22 cellular contexts compared by ENCODE assay signal in genomic region chr16:27224741-27225300, GRCh38. TPM values are rescaled to one million over a fixed set of nuclear protein-coding genes. Genes with fewer than 3 reads are reported as not detected.
DNase-seq lines count a peak whose midpoint lies in the region; ATAC-seq, FAIRE-seq and TF ChIP-seq lines count a peak whose summit lies in the region.
"Had no signal": no experiment of that assay in that cellular context is flagged by ENCODE, and none has a peak within 500 bp of the region (broad histone marks: within the 10 kb centered on the region; RNA-seq: fewer than 3 reads in every experiment).

No MANE protein-coding gene starts in this region.

- H3K27ac Mint-ChIP-seq in CD4-positive, alpha-beta memory T cell = peak overlapping the region in 6 of 7 donors; percentile 7 to 83 (median 48)
- H3K27ac Mint-ChIP-seq in progenitor cell of endocrine pancreas = no peak overlapping the region

- H4K5ac ChIP-seq in IMR-90 (ENCODE audit: low read depth, low read length) = no peak overlapping the region

- no peak overlapping the region for H2BK12ac ChIP-seq in trophoblast cell (ENCODE audit: low read length)

- TF ChIP-seq EP300 in K562 (IDR thresholded peaks at IDR 0.05; ENCODE audit: low read length) = no peak

- H3K27me3 ChIP-seq in CD4-positive, alpha-beta memory T cell (ENCODE audit: insufficient read depth, low read length) = no peaks in the 10 kb centered on the region
- no peaks in the 10 kb centered on the region for H3K27me3 ChIP-seq in IMR-90 (ENCODE audit: control insufficient read depth, insufficient read depth, low read length)
- no peaks in the 10 kb centered on the region for H3K27me3 ChIP-seq in K562 (ENCODE audit: control insufficient read depth in 2 of 2, insufficient read depth in 2 of 2, low read length in 2 of 2)
- no peaks in the 10 kb centered on the region for H3K27me3 ChIP-seq in trophoblast cell (ENCODE audit: insufficient read depth, low read length)
- H3K27me3 ChIP-seq in tibial artery = no peaks in the 10 kb centered on the region
- H3K27me3 ChIP-seq: tibial nerve had no signal

- H4K8ac ChIP-seq in IMR-90 (ENCODE audit: low read depth in 2 of 2, low read length in 2 of 2) (no peak overlapping the region; a peak in 1 of 4 replicates), trophoblast cell (ENCODE audit: low read depth, low read length) (no peak overlapping the region)

- H3K4me3 Mint-ChIP-seq in CD4-positive, alpha-beta memory T cell = no peak overlapping the region
- no peak overlapping the region for H3K4me3 Mint-ChIP-seq in progenitor cell of endocrine pancreas (ENCODE audit: low read depth)

- no peak for TF ChIP-seq RAD21 in IMR-90 (IDR thresholded peaks at IDR 0.05; ENCODE audit: low read length)
- TF ChIP-seq RAD21 in K562 (CRISPR knock-in tag; conservative IDR thresholded peaks at IDR 0.05 in 1 of 2, IDR thresholded peaks at IDR 0.05 in 1 of 2) = no peak

- H2AK5ac ChIP-seq in IMR-90 (ENCODE audit: low read depth, low read length) (peak overlapping the region; percentile 72), trophoblast cell (ENCODE audit: low read length) (no peak overlapping the region)

- no peak overlapping the region for H3K9ac ChIP-seq in IMR-90 (ENCODE audit: low read depth, low read length)
- 0 out of 4 replicates have a peak overlapping the region, but pooled peaks of 1 of the 2 experiments have one; percentile 4 for H3K9ac ChIP-seq in K562 (ENCODE audit: insufficient read depth in 1 of 2, low read depth in 2 of 2, low read length in 2 of 2)
- H3K9ac ChIP-seq in trophoblast cell (ENCODE audit: low read length) = no peak overlapping the region

- H2BK5ac ChIP-seq in IMR-90 (ENCODE audit: low read depth, low read length, poor library complexity, severe bottlenecking) (no peak overlapping the region), trophoblast cell (ENCODE audit: low read depth, low read length, poor library complexity) (no peak overlapping the region)

- peak overlapping the region; percentile 1 for H2AK9ac ChIP-seq in IMR-90 (replicated peaks; ENCODE audit: low read depth, low read length, poor library complexity)

- dilution Hi-C loops in IMR-90 (cut with HindIII; ENCODE audit: low sequenced_read_pairs, unreplicated experiment) = no loop called here

- H3K79me1 ChIP-seq in IMR-90 (ENCODE audit: low read depth in 1 of 2, low read length in 2 of 2) = peaks cover 0 to 18% of the 10 kb centered on the region in 2 experiments; a peak in 2 of 4 replicates
- H3K79me1 ChIP-seq in trophoblast cell (ENCODE audit: low read length) = peaks cover 9% of the 10 kb centered on the region

- WGBS in IMR-90 (ENCODE audit: extremely low coverage in 2 of 2, insufficient read length in 1 of 2), 2 experiments = 81% methylated on average over 13 of the region's 19 CpGs; no CpG with 5 or more reads in 1 of the 2 experiments
- WGBS in K562 (ENCODE audit: insufficient coverage, low coverage, missing lambda C conversion rate) = 63% methylated on average over 15 of the region's 19 CpGs
- no CpG with 5 or more reads among the region's 19 CpGs for WGBS in trophoblast cell (ENCODE audit: extremely low coverage, insufficient coverage, insufficient read length)

- no peak overlapping the region for H4K12ac ChIP-seq in trophoblast cell (ENCODE audit: low read depth, low read length)

- H3K4me3 ChIP-seq in CD4-positive, alpha-beta memory T cell (ENCODE audit: low read length in 2 of 2) = no peak overlapping the region
- no peak overlapping the region for H3K4me3 ChIP-seq in IMR-90 (ENCODE audit: insufficient read depth, low read depth, low read length)
- H3K4me3 ChIP-seq in K562 = no peak overlapping the region
- H3K4me3 ChIP-seq in trophoblast cell (ENCODE audit: low read depth, low read length) = no peak overlapping the region
- no peak overlapping the region for H3K4me3 ChIP-seq in tibial artery
- H3K4me3 ChIP-seq: left ventricle myocardium inferior, PC-9, smooth muscle cell, tibial nerve had no signal

- peak overlapping the region; percentile 44; the same call in 1 of the 2 replicates for H3K4ac ChIP-seq in IMR-90 (ENCODE audit: low read depth, low read length)
- H3K4ac ChIP-seq in trophoblast cell (ENCODE audit: low read depth, low read length) = no peak overlapping the region

- FAIRE-seq in K562 (lab: Jason Lieb, UNC) = no peak
- FAIRE-seq: H54 had no signal

- in situ Hi-C loops in IMR-90 (cut with MboI; ENCODE audit: low sequenced_read_pairs) = no loop called here
- in situ Hi-C loops in K562 (cut with MboI) = no loop called here

- H4K20me1 ChIP-seq in IMR-90 (ENCODE audit: insufficient read depth, low read length) (no peaks in the 10 kb centered on the region; the same call in 1 of the 2 replicates), K562 (replicated peaks; ENCODE audit: control insufficient read depth, insufficient read depth, low read length) (no peaks in the 10 kb centered on the region)

- no TSS peak for BruUV-seq in IMR-90 (replicated peaks; lab: Mats Ljungman, UMichigan)
- BruUV-seq in K562 (replicated peaks; lab: Mats Ljungman, UMichigan) = no TSS peak

- no peak overlapping the region for H3K27ac ChIP-seq in CD4-positive, alpha-beta memory T cell (ENCODE audit: low read depth, low read length)
- H3K27ac ChIP-seq in IMR-90 (ENCODE audit: insufficient read depth, low read length) (no peak overlapping the region), K562 (ENCODE audit: extremely low read depth, low read depth, low read length) (no peak overlapping the region), trophoblast cell (ENCODE audit: low read depth, low read length) (no peak overlapping the region), tibial artery (no peak overlapping the region)
- H3K27ac ChIP-seq: left ventricle myocardium inferior, PC-9 had no signal

- peak overlapping the region; percentile 46; the same call in 1 of the 2 replicates for H2BK120ac ChIP-seq in IMR-90 (ENCODE audit: low read depth, low read length)
- no peak overlapping the region for H2BK120ac ChIP-seq in trophoblast cell (ENCODE audit: insufficient read depth, low read length, poor library complexity)

- CTCF ChIA-PET in CD4-positive, alpha-beta memory T cell (lab: Charles Lee; ENCODE audit: partially characterized antibody) = interaction anchor here (1.0 to 7.2 kb wide), 7 partner anchors 10 to 142 kb away, joined by 3 to 28 read pairs (median 6); no protein-coding TSS in a partner anchor
- CTCF ChIA-PET in IMR-90 (lab: Yijun Ruan, JAX) (interaction anchor here (0.8 kb wide), 1 partner anchor 143 kb away, joined by 4 read pairs; no protein-coding TSS in a partner anchor), K562 (lab: Yijun Ruan, JAX; ENCODE audit: low intra/inter-chr PET ratio) (no interaction called here)

- peaks cover 12% of the 10 kb centered on the region for H3K4me1 ChIP-seq in CD4-positive, alpha-beta memory T cell (ENCODE audit: insufficient read depth, low read length)
- H3K4me1 ChIP-seq in IMR-90 (ENCODE audit: control insufficient read depth, insufficient read depth, low read length) (peaks cover 23% of the 10 kb centered on the region), K562 (replicated peaks in 1 of 2; ENCODE audit: control insufficient read depth in 2 of 2, insufficient read depth in 2 of 2, low read length in 2 of 2) (peaks cover 0 to 29% of the 10 kb centered on the region in 2 experiments; a peak in 3 of 5 replicates), trophoblast cell (ENCODE audit: control insufficient read depth in 1 of 2, insufficient read depth in 2 of 2, low read length in 2 of 2) (peaks cover 10 to 13% of the 10 kb centered on the region in 2 experiments), tibial artery (no peaks in the 10 kb centered on the region)

- peaks cover 5 to 24% of the 10 kb centered on the region in 2 donors for H3K36me3 Mint-ChIP-seq in CD4-positive, alpha-beta memory T cell
- peaks cover 1% of the 10 kb centered on the region for H3K36me3 Mint-ChIP-seq in progenitor cell of endocrine pancreas (ENCODE audit: insufficient read depth)

- no peaks in the 10 kb centered on the region for H3K79me2 ChIP-seq in K562 (ENCODE audit: control insufficient read depth, insufficient read depth, low read length)
- no peaks in the 10 kb centered on the region for H3K79me2 ChIP-seq in trophoblast cell (ENCODE audit: control insufficient read depth, insufficient read depth, low read length, poor library complexity)

- H3K27me3 Mint-ChIP-seq in CD4-positive, alpha-beta memory T cell = no peaks in the 10 kb centered on the region
- H3K27me3 Mint-ChIP-seq in progenitor cell of endocrine pancreas = no peaks in the 10 kb centered on the region

- H3K9me3 Mint-ChIP-seq in CD4-positive, alpha-beta memory T cell = no peaks in the 10 kb centered on the region
- no peaks in the 10 kb centered on the region for H3K9me3 Mint-ChIP-seq in progenitor cell of endocrine pancreas (ENCODE audit: low read depth)

- H3K9me1 ChIP-seq in IMR-90 (ENCODE audit: insufficient read depth, low read length) (peaks cover 20% of the 10 kb centered on the region), K562 (ENCODE audit: control insufficient read depth, insufficient read depth, low read length) (no peaks in the 10 kb centered on the region)

- no peak overlapping the region; the same call in 1 of the 2 replicates for H3K18ac ChIP-seq in IMR-90 (ENCODE audit: low read depth, low read length)
- H3K18ac ChIP-seq in trophoblast cell (ENCODE audit: low read length) = no peak overlapping the region

- H3K14ac ChIP-seq in IMR-90 (replicated peaks; ENCODE audit: low read depth, low read length) (no peak overlapping the region), trophoblast cell (ENCODE audit: low read length) (peak overlapping the region; percentile 5)

- H2AFZ ChIP-seq in IMR-90 (replicated peaks; ENCODE audit: low read length, poor library complexity) = no peak overlapping the region
- no peak overlapping the region for H2AFZ ChIP-seq in K562 (ENCODE audit: low read depth, low read length)
- H2AFZ ChIP-seq in trophoblast cell (ENCODE audit: insufficient read depth, low read length, poor library complexity) = no peak overlapping the region
- H2AFZ ChIP-seq: PC-9 had no signal

- H3K56ac ChIP-seq in IMR-90 (ENCODE audit: extremely low read depth, insufficient read depth, low read length) = no peak overlapping the region

- H2BK20ac ChIP-seq in IMR-90 (ENCODE audit: low read depth, low read length) = no peak overlapping the region

- peaks cover 11% of the 10 kb centered on the region for H3K36me3 ChIP-seq in CD4-positive, alpha-beta memory T cell (ENCODE audit: insufficient read depth, low read length)
- H3K36me3 ChIP-seq in IMR-90 (ENCODE audit: control insufficient read depth, insufficient read depth, low read length) (peaks cover 27% of the 10 kb centered on the region), K562 (ENCODE audit: control insufficient read depth, insufficient read depth, low read length) (peaks cover 3% of the 10 kb centered on the region; the same call in 1 of the 3 replicates), trophoblast cell (ENCODE audit: control insufficient read depth in 1 of 2, insufficient read depth in 2 of 2, low read length in 2 of 2) (peaks cover 0 to 5% of the 10 kb centered on the region in 2 experiments), tibial artery (peaks cover 11 to 68% (median 21%) of the 10 kb centered on the region in 3 donors)

- TF ChIP-seq CTCF in IMR-90 (conservative IDR thresholded peaks at IDR 0.05; ENCODE audit: low read depth, low read length) (no peak), K562 (IDR thresholded peaks at IDR 0.05 in 2 of 3, conservative IDR thresholded peaks at IDR 0.05 in 1 of 3; ENCODE audit: insufficient read depth in 2 of 3, low read depth in 1 of 3, low read length in 3 of 3) (no peak), tibial artery (IDR thresholded peaks at IDR 0.05) (no peak), progenitor cell of endocrine pancreas (IDR thresholded peaks at IDR 0.05; ENCODE audit: unreplicated experiment) (no peak)

- H2BK15ac ChIP-seq in IMR-90 (ENCODE audit: low read depth, low read length) = no peak overlapping the region; the same call in 2 of the 3 replicates

- peaks cover 10 to 35% (median 21%) of the 10 kb centered on the region in 4 donors for H3K4me1 Mint-ChIP-seq in CD4-positive, alpha-beta memory T cell
- H3K4me1 Mint-ChIP-seq in progenitor cell of endocrine pancreas (ENCODE audit: low read depth) = peaks cover 4% of the 10 kb centered on the region

- TF ChIP-seq POLR2A in IMR-90 (IDR thresholded peaks at IDR 0.05; ENCODE audit: low read depth, low read length) (no peak), K562 (conservative IDR thresholded peaks at IDR 0.05) (no peak)

- H4K91ac ChIP-seq in IMR-90 (ENCODE audit: insufficient read depth, low read depth, low read length) = peak overlapping the region; percentile 56; the same call in 1 of the 2 replicates
- no peak overlapping the region for H4K91ac ChIP-seq in trophoblast cell (ENCODE audit: low read depth, low read length)

- H3K4me2 ChIP-seq in IMR-90 (ENCODE audit: low read depth, low read length) = no peak overlapping the region
- H3K4me2 ChIP-seq in K562 (ENCODE audit: insufficient read depth, low read length) = no peak overlapping the region
- H3K4me2 ChIP-seq in trophoblast cell (ENCODE audit: low read length) = no peak overlapping the region
- H3K4me2 ChIP-seq: PC-9, smooth muscle cell had no signal

- ATAC-seq in IMR-90 (ENCODE audit: low read depth) (no peak), K562 (no peak), GM18511 (IDR thresholded peaks at IDR 0.05; ENCODE audit: unreplicated experiment) (no peak)

- DNase-seq in CD4-positive, alpha-beta memory T cell = no peak
- no peak for DNase-seq in IMR-90
- DNase-seq in K562 (ENCODE audit: extremely low read depth in 1 of 4, low spot score in 3 of 4) = no peak
- DNase-seq in trophoblast cell = no peak
- DNase-seq in tibial artery = no peak
- DNase-seq in progenitor cell of endocrine pancreas (ENCODE audit: low spot score, unreplicated experiment) = no peak
- DNase-seq: activated naive CD4-positive, alpha-beta T cell treated with Interleukin-2 at 50 U/mL for 16 hours; Calu3; cerebellar nuclear complex; erythroblast; foreskin fibroblast; hippocampal formation; left ventricle myocardium inferior; midbrain; NCI-H1105 treated with DMSO at 0.1 percent for 48 hours; NCI-H2081 treated with DMSO at 0.1 percent for 48 hours; PC-9; stimulated activated naive CD4-positive, alpha-beta T cell treated with Interleukin-2 at 50 U/mL for 16 hours had no signal

- H3K9me3 ChIP-seq in CD4-positive, alpha-beta memory T cell (ENCODE audit: control insufficient read depth in 1 of 2, low read length in 2 of 2) = no peaks in the 10 kb centered on the region
- no peaks in the 10 kb centered on the region for H3K9me3 ChIP-seq in IMR-90 (ENCODE audit: control insufficient read depth, insufficient read depth, low read length)
- no peaks in the 10 kb centered on the region for H3K9me3 ChIP-seq in K562 (replicated peaks; ENCODE audit: control insufficient read depth, insufficient read depth, low read depth, low read length)
- peaks cover 2% of the 10 kb centered on the region for H3K9me3 ChIP-seq in trophoblast cell (ENCODE audit: insufficient read depth, low read depth, low read length)
- no peaks in the 10 kb centered on the region for H3K9me3 ChIP-seq in tibial artery
- H3K9me3 ChIP-seq: left ventricle myocardium inferior, tibial nerve had no signal

- POLR2A ChIA-PET in CD4-positive, alpha-beta memory T cell (lab: Charles Lee; ENCODE audit: partially characterized antibody) = interaction anchor here (0.7 to 6.4 kb wide), 7 partner anchors 10 to 235 kb away, joined by 3 to 47 read pairs (median 8); partner anchors contain the start of gene KDM8
- POLR2A ChIA-PET in IMR-90 (lab: Charles Lee; ENCODE audit: unreplicated experiment) = no interaction called here
- POLR2A ChIA-PET in K562 (lab: Yijun Ruan, JAX) = interaction anchor here (0.8 to 2.4 kb wide), 8 partner anchors 10 to 1968 kb away, joined by 3 to 8 read pairs (median 4); no protein-coding TSS in a partner anchor

- intact Hi-C loops in CD4-positive, alpha-beta memory T cell (cut with micrococcal nuclease) = no loop called here
- intact Hi-C loops in IMR-90 (cut with micrococcal nuclease) = no loop called here
- intact Hi-C loops in K562 (cut with micrococcal nuclease) = loop anchor here (5.0 kb wide), 1 partner anchor 43 kb away; no protein-coding TSS in a partner anchor
- intact Hi-C loops in tibial artery (cut with DNase I; ENCODE audit: low total_unique reads) = no loop called here

- H3K23ac ChIP-seq in IMR-90 (ENCODE audit: low read depth, low read length) (no peak overlapping the region), trophoblast cell (ENCODE audit: low read length) (no peak overlapping the region)

RNA-seq across cellular contexts. Expression of gene KDM8, which starts 21.5 kb away (rescaled TPM):
- total RNA-seq in CD4-positive, alpha-beta memory T cell = 10 to 100 TPM; 28.6 to 31.0 TPM
- polyA plus RNA-seq in CD4-positive, alpha-beta memory T cell = 1 to 10 TPM; 4.8 to 8.1 TPM
- 3.2 and 3.6 TPM in 2 replicates for total RNA-seq in IMR-90 (2012; rRNA removed)
- polyA plus RNA-seq in IMR-90 (2012; rRNA removed) = 3.8 and 4.3 TPM in 2 replicates
- polyA plus RNA-seq in IMR-90 (2012; cell fraction: cytosol; rRNA removed) = 2.5 and 3.1 TPM in 2 replicates
- 8.7 and 13.5 TPM in 2 replicates for polyA plus RNA-seq in IMR-90 (2012; cell fraction: nucleus; rRNA removed; ENCODE audit: low replicate concordance)
- 18.0 and 41.3 TPM in 2 replicates for total RNA-seq in K562 (2011; cell fraction: chromatin; rRNA removed; ENCODE audit: low replicate concordance)
- 24.1 and 25.0 TPM in 2 replicates for total RNA-seq in K562 (2011; cell fraction: nucleolus; rRNA removed)
- 21.2 and 27.1 TPM in 2 replicates for total RNA-seq in K562 (2011; cell fraction: nucleoplasm; rRNA removed)
- 6.4 and 10.8 TPM in 2 replicates for total RNA-seq in K562 (2014; rRNA removed)
- 2.6 and 5.3 TPM in 2 replicates for total RNA-seq in K562 (2014; rRNA removed; fragmentation: Illumina TruSeq; extraction: Trizol)
- total RNA-seq in K562 (2015; rRNA removed; fragmentation: Illumina TruSeq; extraction: Trizol) = 5.9 and 8.4 TPM in 2 replicates
- 9.1 TPM in 2 replicates for total RNA-seq in K562 (2021)
- 3.8 and 5.2 TPM in 2 replicates for polyA plus RNA-seq in K562 (2011; rRNA removed)
- 4.5 and 35.4 TPM in 2 replicates for polyA plus RNA-seq in K562 (2011; cell fraction: cytosol; rRNA removed)
- polyA plus RNA-seq in K562 (2011; cell fraction: nucleus; rRNA removed) = 8.8 and 15.0 TPM in 2 replicates
- 5.4 and 5.7 TPM in 2 replicates for polyA plus RNA-seq in K562 (2012)
- 5.4 and 7.5 TPM in 2 replicates for polyA plus RNA-seq in K562 (2014; fragmentation: Illumina TruSeq; extraction: Trizol)
- under 1 TPM; 0.61 to 0.66 TPM for polyA plus RNA-seq in K562 (2014; fragmentation: Nextera tagmentation; extraction: Ambion mirVana)
- 6.4 and 7.0 TPM in 2 replicates for polyA plus RNA-seq in K562 (2014; rRNA removed)
- polyA minus RNA-seq in K562 (2011; rRNA and poly(A)+ RNA removed) = 8.7 and 10.1 TPM in 2 replicates
- polyA minus RNA-seq in K562 (2011; cell fraction: cytosol; rRNA and poly(A)+ RNA removed) = 2.2 and 3.5 TPM in 2 replicates
- 9.0 and 9.8 TPM in 2 replicates for polyA minus RNA-seq in K562 (2011; cell fraction: nucleus; rRNA and poly(A)+ RNA removed)
- polyA plus RNA-seq in trophoblast cell (2013) = 1.7 and 1.8 TPM in 2 replicates
- total RNA-seq in progenitor cell of endocrine pancreas = 12.5 and 14.4 TPM in 2 replicates

RNA-seq across cellular contexts. Expression of gene NSMCE1, which starts 43.8 kb away (rescaled TPM):
- 10 to 100 TPM; 66.6 to 70.7 TPM for total RNA-seq in CD4-positive, alpha-beta memory T cell
- 100 to 1,000 TPM; 142 to 202 TPM for polyA plus RNA-seq in CD4-positive, alpha-beta memory T cell
- total RNA-seq in IMR-90 (2012; rRNA removed) = 120 and 130 TPM in 2 replicates
- 47.5 and 48.0 TPM in 2 replicates for polyA plus RNA-seq in IMR-90 (2012; rRNA removed)
- 36.6 and 48.8 TPM in 2 replicates for polyA plus RNA-seq in IMR-90 (2012; cell fraction: cytosol; rRNA removed)
- polyA plus RNA-seq in IMR-90 (2012; cell fraction: nucleus; rRNA removed; ENCODE audit: low replicate concordance) = 13.4 and 21.5 TPM in 2 replicates
- total RNA-seq in K562 (2011; cell fraction: chromatin; rRNA removed; ENCODE audit: low replicate concordance) = 22.3 and 37.0 TPM in 2 replicates
- total RNA-seq in K562 (2011; cell fraction: nucleolus; rRNA removed) = 23.3 and 23.8 TPM in 2 replicates
- 19.3 and 24.7 TPM in 2 replicates for total RNA-seq in K562 (2011; cell fraction: nucleoplasm; rRNA removed)
- total RNA-seq in K562 (2014; rRNA removed) = 61.5 and 69.8 TPM in 2 replicates
- total RNA-seq in K562 (2014; rRNA removed; fragmentation: Illumina TruSeq; extraction: Trizol) = 50.6 and 57.1 TPM in 2 replicates
- 50.6 and 56.0 TPM in 2 replicates for total RNA-seq in K562 (2015; rRNA removed; fragmentation: Illumina TruSeq; extraction: Trizol)
- total RNA-seq in K562 (2021) = 59.5 and 68.2 TPM in 2 replicates
- 48.6 and 52.1 TPM in 2 replicates for polyA plus RNA-seq in K562 (2011; rRNA removed)
- polyA plus RNA-seq in K562 (2011; cell fraction: cytosol; rRNA removed) = 38.3 and 39.1 TPM in 2 replicates
- polyA plus RNA-seq in K562 (2011; cell fraction: nucleus; rRNA removed) = 18.3 and 19.4 TPM in 2 replicates
- 99.9 and 101 TPM in 2 replicates for polyA plus RNA-seq in K562 (2012)
- polyA plus RNA-seq in K562 (2014; fragmentation: Illumina TruSeq; extraction: Trizol) = 77.9 and 79.2 TPM in 2 replicates
- polyA plus RNA-seq in K562 (2014; fragmentation: Nextera tagmentation; extraction: Ambion mirVana) = 100 to 1,000 TPM; 154 to 163 TPM
- polyA plus RNA-seq in K562 (2014; rRNA removed) = 61.6 and 63.5 TPM in 2 replicates
- polyA minus RNA-seq in K562 (2011; rRNA and poly(A)+ RNA removed) = 39.9 and 49.7 TPM in 2 replicates
- 17.9 and 18.6 TPM in 2 replicates for polyA minus RNA-seq in K562 (2011; cell fraction: cytosol; rRNA and poly(A)+ RNA removed)
- 7.3 and 15.7 TPM in 2 replicates for polyA minus RNA-seq in K562 (2011; cell fraction: nucleus; rRNA and poly(A)+ RNA removed)
- 20.6 and 21.6 TPM in 2 replicates for polyA plus RNA-seq in trophoblast cell (2013)
- 26.2 and 27.1 TPM in 2 replicates for total RNA-seq in progenitor cell of endocrine pancreas
